ENCODE assay signal across 12 cellular contexts in the genomic region with DNA sequence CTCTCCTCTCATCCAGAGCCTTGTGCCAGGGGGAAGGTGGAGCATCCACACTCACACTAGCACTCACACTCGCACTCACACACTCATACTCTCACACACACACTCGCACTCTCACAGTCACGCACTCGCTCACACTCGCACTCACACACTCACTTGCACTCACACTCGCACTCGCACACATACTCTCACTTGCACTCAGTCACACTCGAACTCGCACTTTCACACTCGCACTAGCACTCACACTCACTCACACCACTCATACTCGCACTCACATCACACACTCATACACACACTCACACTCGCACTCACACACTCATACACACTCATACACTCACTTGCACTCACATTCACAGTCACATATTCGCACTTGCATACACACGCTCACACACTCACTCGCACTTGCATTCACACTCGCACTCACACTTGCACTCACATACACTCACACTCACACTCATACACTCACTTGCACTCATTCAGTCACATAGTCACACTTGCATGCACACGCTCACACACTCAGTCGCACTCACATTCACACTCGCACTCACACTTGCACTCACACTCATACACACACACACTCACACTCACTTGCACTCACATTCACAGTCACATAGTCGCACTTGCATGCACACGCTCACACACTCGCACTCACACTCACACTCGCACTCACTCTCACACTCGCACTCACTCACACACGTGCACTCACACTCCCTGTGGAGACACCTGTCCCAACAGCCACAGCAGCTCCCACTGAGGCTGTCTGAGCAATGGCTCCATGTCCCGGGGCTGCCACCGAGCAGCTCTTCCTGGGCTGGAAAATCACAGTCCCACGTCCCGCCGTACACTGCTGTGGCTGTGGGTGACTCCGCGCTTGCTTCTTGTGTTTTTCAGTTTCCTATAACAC. TPM values are rescaled to one million over a fixed set of nuclear protein-coding genes. Genes with fewer than 3 reads are reported as not detected.
A peak's percentile ranks its signal among the peaks of the same experiment; 100 is the strongest.
DNase-seq lines count a peak whose midpoint lies in the region; ATAC-seq, FAIRE-seq and TF ChIP-seq lines count a peak whose summit lies in the region.
"Had no signal": no experiment of that assay in that cellular context is flagged by ENCODE, and none has a peak within 500 bp of the region (broad histone marks: within the 10 kb centered on the region; RNA-seq: fewer than 3 reads in every experiment).

No MANE protein-coding gene starts in this region.

- H3K4me3 Mint-ChIP-seq in activated CD8-positive, alpha-beta memory T cell treated with anti-CD3 and anti-CD28 coated beads, Interleukin-2, amount 10 ng/mL, durations not matched to agents 7 days and 5 days, result no peak overlapping the region
- H3K4me3 Mint-ChIP-seq: CD4-positive, CD25-positive, alpha-beta regulatory T cell had no signal

- H2BK15ac ChIP-seq in IMR-90 (ENCODE audit: low read depth, low read length) (no peak overlapping the region), neuronal stem cell (ENCODE audit: low read length) (peak overlapping the region; percentile 62)

- H3K4me3 ChIP-seq in IMR-90 (ENCODE audit: insufficient read depth, low read depth, low read length) (no peak overlapping the region), coronary artery (no peak overlapping the region), neuronal stem cell (ENCODE audit: low read length in 2 of 2) (peak overlapping the region in 1 of 2 donors; percentile 60)
- H3K4me3 ChIP-seq: BLaER1 treated with 17β-estradiol and CSF1 and Interleukin-3, amounts not matched to agents 10 nM and 100 nM had no signal

- WGBS in IMR-90 (ENCODE audit: extremely low coverage in 2 of 2, insufficient read length in 1 of 2), 2 experiments, result 85 to 100% methylated on average over 6 to 23 of the region's 32 CpGs
- WGBS in neuronal stem cell (ENCODE audit: extremely low coverage in 2 of 2, insufficient read length in 2 of 2, insufficient replicate concordance in 1 of 2), 2 donors, result 94 to 100% methylated on average over 8 to 18 of the region's 32 CpGs

- POLR2A ChIA-PET in IMR-90 (lab: Charles Lee; ENCODE audit: unreplicated experiment), result no interaction called here

- no peak overlapping the region for H4K5ac ChIP-seq in IMR-90 (ENCODE audit: low read depth, low read length)

- CTCF ChIA-PET in IMR-90 (lab: Yijun Ruan, JAX), result no interaction called here
- CTCF ChIA-PET in activated CD8-positive, alpha-beta memory T cell treated with anti-CD3 and anti-CD28 coated beads, Interleukin-2, amount 10 ng/mL, durations not matched to agents 7 days and 5 days (lab: Charles Lee), result no interaction called here

- H2AFZ ChIP-seq in IMR-90 (replicated peaks; ENCODE audit: low read length, poor library complexity), result peak overlapping the region; percentile 5
- H2AFZ ChIP-seq in neuronal stem cell (ENCODE audit: low read length), result no peak overlapping the region

- H3K56ac ChIP-seq in IMR-90 (ENCODE audit: extremely low read depth, insufficient read depth, low read length), result no peak overlapping the region

- H3K23ac ChIP-seq in IMR-90 (ENCODE audit: low read depth, low read length) (no peak overlapping the region), neuronal stem cell (ENCODE audit: low read depth, low read length, poor library complexity) (peak overlapping the region; percentile 29)

- FAIRE-seq in GM12891 (lab: Jason Lieb, UNC), result peak; percentile 60
- FAIRE-seq: GM19239 had no signal

- ATAC-seq in IMR-90 (ENCODE audit: low read depth) (no peak), GM18517 (IDR thresholded peaks at IDR 0.05; ENCODE audit: unreplicated experiment) (no peak)
- ATAC-seq in activated CD8-positive, alpha-beta memory T cell treated with anti-CD3 and anti-CD28 coated beads, Interleukin-2, amount 10 ng/mL, durations not matched to agents 7 days and 5 days, result no peak
- ATAC-seq: HCT116 had no signal

- H2BK5ac ChIP-seq in IMR-90 (ENCODE audit: low read depth, low read length, poor library complexity, severe bottlenecking), result no peak overlapping the region
- no peak overlapping the region for H2BK5ac ChIP-seq in neuronal stem cell (ENCODE audit: low read length)

- H3K18ac ChIP-seq in IMR-90 (ENCODE audit: low read depth, low read length) (no peak overlapping the region), neuronal stem cell (ENCODE audit: low read length) (no peak overlapping the region)

- no peak overlapping the region for H2BK20ac ChIP-seq in IMR-90 (ENCODE audit: low read depth, low read length)

- no peak overlapping the region for H3K27ac Mint-ChIP-seq in activated CD8-positive, alpha-beta memory T cell treated with anti-CD3 and anti-CD28 coated beads, Interleukin-2, amount 10 ng/mL, durations not matched to agents 7 days and 5 days
- H3K27ac Mint-ChIP-seq: CD4-positive, CD25-positive, alpha-beta regulatory T cell had no signal

- TF ChIP-seq RAD21 in IMR-90 (IDR thresholded peaks at IDR 0.05; ENCODE audit: low read length), result no peak

- no peak overlapping the region for H2BK12ac ChIP-seq in neuronal stem cell (ENCODE audit: low read length)

- H3K27ac ChIP-seq in IMR-90 (ENCODE audit: insufficient read depth, low read length) (no peak overlapping the region), coronary artery (no peak overlapping the region), neuronal stem cell (replicated peaks; ENCODE audit: low read length) (no peak overlapping the region)
- H3K27ac ChIP-seq: BLaER1 treated with 17β-estradiol and CSF1 and Interleukin-3, amounts not matched to agents 10 nM and 100 nM had no signal

- no peak overlapping the region for H4K8ac ChIP-seq in IMR-90 (ENCODE audit: low read depth in 2 of 2, low read length in 2 of 2)
- H4K8ac ChIP-seq in neuronal stem cell (ENCODE audit: low read depth, low read length), result no peak overlapping the region

- H4K20me1 ChIP-seq in IMR-90 (ENCODE audit: insufficient read depth, low read length), result no peaks in the 10 kb centered on the region
- H4K20me1 ChIP-seq: BLaER1 treated with 17β-estradiol and CSF1 and Interleukin-3, amounts not matched to agents 10 nM and 100 nM had no signal

- H3K9me3 Mint-ChIP-seq in activated CD8-positive, alpha-beta memory T cell treated with anti-CD3 and anti-CD28 coated beads, Interleukin-2, amount 10 ng/mL, durations not matched to agents 7 days and 5 days (ENCODE audit: low read depth), result peaks cover 7% of the 10 kb centered on the region

- H2BK120ac ChIP-seq in IMR-90 (ENCODE audit: low read depth, low read length) (no peak overlapping the region), neuronal stem cell (ENCODE audit: low read depth, low read length) (no peak overlapping the region)

- DNase-seq in GM12891 (ENCODE audit: insufficient read length, low spot score) (no peak), IMR-90 (no peak), coronary artery (ENCODE audit: low spot score) (peak; percentile 33), neuronal stem cell (ENCODE audit: low spot score) (no peak), SK-N-DZ (ENCODE audit: low spot score) (no peak)
- DNase-seq in activated CD8-positive, alpha-beta memory T cell treated with anti-CD3 and anti-CD28 coated beads, Interleukin-2, amount 10 ng/mL, durations not matched to agents 7 days and 5 days, result no peak
- DNase-seq: 8988T; CD4-positive, CD25-positive, alpha-beta regulatory T cell had no signal

- H3K14ac ChIP-seq in IMR-90 (replicated peaks; ENCODE audit: low read depth, low read length), result no peak overlapping the region
- peak overlapping the region; percentile 3 for H3K14ac ChIP-seq in neuronal stem cell (ENCODE audit: low read length)

- no peaks in the 10 kb centered on the region for H3K4me1 Mint-ChIP-seq in activated CD8-positive, alpha-beta memory T cell treated with anti-CD3 and anti-CD28 coated beads, Interleukin-2, amount 10 ng/mL, durations not matched to agents 7 days and 5 days
- H3K4me1 Mint-ChIP-seq: CD4-positive, CD25-positive, alpha-beta regulatory T cell had no signal

- no peak overlapping the region for H3K4ac ChIP-seq in IMR-90 (ENCODE audit: low read depth, low read length)
- H3K4ac ChIP-seq in neuronal stem cell (ENCODE audit: low read length), result no peak overlapping the region

- H2AK9ac ChIP-seq in IMR-90 (replicated peaks; ENCODE audit: low read depth, low read length, poor library complexity), result no peak overlapping the region

- dilution Hi-C loops in IMR-90 (cut with HindIII; ENCODE audit: low sequenced_read_pairs, unreplicated experiment), result no loop called here

- no peaks in the 10 kb centered on the region for H3K27me3 Mint-ChIP-seq in activated CD8-positive, alpha-beta memory T cell treated with anti-CD3 and anti-CD28 coated beads, Interleukin-2, amount 10 ng/mL, durations not matched to agents 7 days and 5 days

- no peaks in the 10 kb centered on the region for H3K36me3 Mint-ChIP-seq in activated CD8-positive, alpha-beta memory T cell treated with anti-CD3 and anti-CD28 coated beads, Interleukin-2, amount 10 ng/mL, durations not matched to agents 7 days and 5 days
- H3K36me3 Mint-ChIP-seq: CD4-positive, CD25-positive, alpha-beta regulatory T cell had no signal

- no peaks in the 10 kb centered on the region for H3K9me1 ChIP-seq in IMR-90 (ENCODE audit: insufficient read depth, low read length)

- no peak overlapping the region for H3K4me2 ChIP-seq in IMR-90 (ENCODE audit: low read depth, low read length)
- H3K4me2 ChIP-seq in neuronal stem cell (ENCODE audit: insufficient read depth, low read length, poor library complexity, severe bottlenecking), result no peak overlapping the region
- H3K4me2 ChIP-seq: BLaER1 treated with 17β-estradiol and CSF1 and Interleukin-3, amounts not matched to agents 10 nM and 100 nM had no signal

- no peaks in the 10 kb centered on the region for H3K36me3 ChIP-seq in IMR-90 (ENCODE audit: control insufficient read depth, insufficient read depth, low read length)
- peaks cover 0 to 4% of the 10 kb centered on the region in 2 donors for H3K36me3 ChIP-seq in neuronal stem cell (replicated peaks in 1 of 2; ENCODE audit: control insufficient read depth in 2 of 2, insufficient read depth in 2 of 2, low read length in 2 of 2)
- H3K36me3 ChIP-seq: BLaER1 treated with 17β-estradiol and CSF1 and Interleukin-3, amounts not matched to agents 10 nM and 100 nM had no signal

- intact Hi-C loops in IMR-90 (cut with micrococcal nuclease), result no loop called here

- no peak overlapping the region for H4K91ac ChIP-seq in IMR-90 (ENCODE audit: insufficient read depth, low read depth, low read length)
- H4K91ac ChIP-seq in neuronal stem cell (ENCODE audit: low read depth, low read length, poor library complexity), result peak overlapping the region; percentile 33

- H3K9ac ChIP-seq in IMR-90 (ENCODE audit: low read depth, low read length) (no peak overlapping the region), neuronal stem cell (ENCODE audit: low read depth, low read length, poor library complexity) (no peak overlapping the region)
- H3K9ac ChIP-seq: BLaER1 treated with 17β-estradiol and CSF1 and Interleukin-3, amounts not matched to agents 10 nM and 100 nM had no signal

- no peak for TF ChIP-seq POLR2A in GM12891 (IDR thresholded peaks at IDR 0.05; ENCODE audit: low read depth, low read length)
- TF ChIP-seq POLR2A in IMR-90 (IDR thresholded peaks at IDR 0.05; ENCODE audit: low read depth, low read length), result no peak

- H3K4me1 ChIP-seq in IMR-90 (ENCODE audit: control insufficient read depth, insufficient read depth, low read length) (no peaks in the 10 kb centered on the region), neuronal stem cell (ENCODE audit: control insufficient read depth in 2 of 2, insufficient read depth in 1 of 2, low read depth in 1 of 2, low read length in 2 of 2) (peaks cover 0 to 5% of the 10 kb centered on the region in 2 donors)
- H3K4me1 ChIP-seq: BLaER1 treated with 17β-estradiol and CSF1 and Interleukin-3, amounts not matched to agents 10 nM and 100 nM had no signal

- peaks cover 30% of the 10 kb centered on the region for H3K9me3 ChIP-seq in IMR-90 (ENCODE audit: control insufficient read depth, insufficient read depth, low read length)
- H3K9me3 ChIP-seq in neuronal stem cell (replicated peaks in 1 of 2; ENCODE audit: control insufficient read depth in 2 of 2, insufficient read depth in 1 of 2, low read depth in 1 of 2, low read length in 2 of 2), result peaks cover 4 to 10% of the 10 kb centered on the region in 2 donors

- TF ChIP-seq CTCF in IMR-90 (conservative IDR thresholded peaks at IDR 0.05; ENCODE audit: low read depth, low read length) (no peak), coronary artery (IDR thresholded peaks at IDR 0.05) (no peak)

- H2AK5ac ChIP-seq in IMR-90 (ENCODE audit: low read depth, low read length) (no peak overlapping the region), neuronal stem cell (ENCODE audit: low read depth, low read length) (no peak overlapping the region)

- H3K27me3 ChIP-seq in IMR-90 (ENCODE audit: control insufficient read depth, insufficient read depth, low read length), result no peaks in the 10 kb centered on the region
- H3K27me3 ChIP-seq in neuronal stem cell (ENCODE audit: control insufficient read depth in 3 of 3, insufficient read depth in 3 of 3, low read depth in 1 of 3, low read length in 3 of 3), result peaks cover 0 to 5% (median 0%) of the 10 kb centered on the region in 3 experiments
- H3K27me3 ChIP-seq: BLaER1 treated with 17β-estradiol and CSF1 and Interleukin-3, amounts not matched to agents 10 nM and 100 nM had no signal

- H3K79me1 ChIP-seq in IMR-90 (ENCODE audit: low read depth in 1 of 2, low read length in 2 of 2), result no peaks in the 10 kb centered on the region
- H3K79me1 ChIP-seq in neuronal stem cell (ENCODE audit: low read depth, low read length), result no peaks in the 10 kb centered on the region

- in situ Hi-C loops in IMR-90 (cut with MboI; ENCODE audit: low sequenced_read_pairs), result loop anchor here (25.0 kb wide), 2 partner anchors 691 to 1941 kb away; no protein-coding TSS in a partner anchor

- BruUV-seq in IMR-90 (replicated peaks; lab: Mats Ljungman, UMichigan), result no TSS peak

RNA-seq across cellular contexts. Expression of gene RIMBP2, which starts 12.3 kb away (rescaled TPM):
- polyA plus RNA-seq in GM12891 (2012; ENCODE audit: low read depth, missing spikeins), result 3.4 TPM
- total RNA-seq in IMR-90 (2012; rRNA removed), result not detected in 2 replicates
- polyA plus RNA-seq in IMR-90 (2012; rRNA removed), result not detected in 2 replicates
- 0.04 TPM in 1 of 2 replicates, not detected in the other for polyA plus RNA-seq in IMR-90 (2012; cell fraction: cytosol; rRNA removed)
- 0.03 TPM in 1 of 2 replicates, not detected in the other for polyA plus RNA-seq in IMR-90 (2012; cell fraction: nucleus; rRNA removed; ENCODE audit: low replicate concordance)
- polyA plus RNA-seq in neuronal stem cell (2013, experiment 1 of 2), result 6.0 TPM
- polyA plus RNA-seq in neuronal stem cell (2013, experiment 2 of 2), result 6.5 TPM
- not detected for total RNA-seq in activated CD8-positive, alpha-beta memory T cell treated with anti-CD3 and anti-CD28 coated beads, Interleukin-2, amount 10 ng/mL, durations not matched to agents 7 days and 5 days
- 58.4 and 88.5 TPM in 2 replicates for polyA plus RNA-seq in SK-N-DZ (2014; cell fraction: cytosol; rRNA removed)
- 154 and 333 TPM in 2 replicates for polyA plus RNA-seq in SK-N-DZ (2014; cell fraction: nucleus; rRNA removed)
- total RNA-seq: CD4-positive, CD25-positive, alpha-beta regulatory T cell had no signal
- polyA plus RNA-seq: CD4-positive, CD25-positive, alpha-beta regulatory T cell had no signal
